1 cellular context compared by ENCODE assay signal in the genomic region with DNA sequence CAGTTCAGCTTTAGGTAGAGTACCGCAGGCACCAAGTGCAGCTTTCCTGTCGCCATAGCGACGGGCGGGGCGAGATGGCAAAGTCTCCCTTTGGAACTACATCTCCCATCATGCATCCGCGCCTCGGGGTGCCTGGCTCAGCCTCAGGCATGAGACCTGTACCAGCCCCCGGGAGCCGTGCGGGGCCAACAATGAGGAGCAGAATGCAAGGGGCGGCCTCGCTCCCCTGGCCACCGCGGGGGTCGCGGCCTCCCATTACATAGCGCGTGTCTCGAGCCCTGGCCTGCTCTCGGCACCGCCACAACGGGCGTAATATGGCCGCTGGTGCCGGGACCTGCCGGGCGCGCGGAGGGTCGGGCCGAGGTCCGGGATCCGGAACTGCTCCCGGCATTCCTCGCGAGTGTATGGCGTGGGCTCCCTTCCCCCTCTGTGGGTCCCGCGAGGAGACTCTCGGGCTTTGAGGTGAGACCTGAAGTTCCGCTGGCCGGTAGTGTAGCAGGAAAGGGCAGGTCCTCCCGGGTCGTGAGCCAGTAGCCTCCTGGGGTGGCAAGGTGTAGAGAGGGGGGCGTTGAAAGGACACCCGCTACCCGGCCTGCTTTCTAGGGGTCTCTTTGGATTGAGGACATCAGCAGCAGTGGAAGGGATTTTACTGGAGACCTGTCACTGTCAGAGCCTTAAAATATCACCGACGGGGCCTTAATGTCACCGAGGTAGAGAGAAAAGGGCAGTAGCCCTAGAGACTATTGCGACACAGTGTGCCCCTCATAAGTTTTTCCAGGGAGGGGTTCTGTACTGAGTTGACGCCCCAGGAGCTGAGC.
TF ChIP-seq lines count a peak whose summit lies in the region.

A gene with protein sequence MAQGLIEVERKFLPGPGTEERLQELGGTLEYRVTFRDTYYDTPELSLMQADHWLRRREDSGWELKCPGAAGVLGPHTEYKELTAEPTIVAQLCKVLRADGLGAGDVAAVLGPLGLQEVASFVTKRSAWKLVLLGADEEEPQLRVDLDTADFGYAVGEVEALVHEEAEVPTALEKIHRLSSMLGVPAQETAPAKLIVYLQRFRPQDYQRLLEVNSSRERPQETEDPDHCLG (plus strand): TSS at position 390 of the 818 bp plus-strand sequence. CDS start 487 bp downstream, outside the sequence.

TF ChIP-seq in K562, 482 proteins besides CTCF, POLR2A, EP300 and RAD21 (continues in another document):
- TF ChIP-seq, protein P1, sequence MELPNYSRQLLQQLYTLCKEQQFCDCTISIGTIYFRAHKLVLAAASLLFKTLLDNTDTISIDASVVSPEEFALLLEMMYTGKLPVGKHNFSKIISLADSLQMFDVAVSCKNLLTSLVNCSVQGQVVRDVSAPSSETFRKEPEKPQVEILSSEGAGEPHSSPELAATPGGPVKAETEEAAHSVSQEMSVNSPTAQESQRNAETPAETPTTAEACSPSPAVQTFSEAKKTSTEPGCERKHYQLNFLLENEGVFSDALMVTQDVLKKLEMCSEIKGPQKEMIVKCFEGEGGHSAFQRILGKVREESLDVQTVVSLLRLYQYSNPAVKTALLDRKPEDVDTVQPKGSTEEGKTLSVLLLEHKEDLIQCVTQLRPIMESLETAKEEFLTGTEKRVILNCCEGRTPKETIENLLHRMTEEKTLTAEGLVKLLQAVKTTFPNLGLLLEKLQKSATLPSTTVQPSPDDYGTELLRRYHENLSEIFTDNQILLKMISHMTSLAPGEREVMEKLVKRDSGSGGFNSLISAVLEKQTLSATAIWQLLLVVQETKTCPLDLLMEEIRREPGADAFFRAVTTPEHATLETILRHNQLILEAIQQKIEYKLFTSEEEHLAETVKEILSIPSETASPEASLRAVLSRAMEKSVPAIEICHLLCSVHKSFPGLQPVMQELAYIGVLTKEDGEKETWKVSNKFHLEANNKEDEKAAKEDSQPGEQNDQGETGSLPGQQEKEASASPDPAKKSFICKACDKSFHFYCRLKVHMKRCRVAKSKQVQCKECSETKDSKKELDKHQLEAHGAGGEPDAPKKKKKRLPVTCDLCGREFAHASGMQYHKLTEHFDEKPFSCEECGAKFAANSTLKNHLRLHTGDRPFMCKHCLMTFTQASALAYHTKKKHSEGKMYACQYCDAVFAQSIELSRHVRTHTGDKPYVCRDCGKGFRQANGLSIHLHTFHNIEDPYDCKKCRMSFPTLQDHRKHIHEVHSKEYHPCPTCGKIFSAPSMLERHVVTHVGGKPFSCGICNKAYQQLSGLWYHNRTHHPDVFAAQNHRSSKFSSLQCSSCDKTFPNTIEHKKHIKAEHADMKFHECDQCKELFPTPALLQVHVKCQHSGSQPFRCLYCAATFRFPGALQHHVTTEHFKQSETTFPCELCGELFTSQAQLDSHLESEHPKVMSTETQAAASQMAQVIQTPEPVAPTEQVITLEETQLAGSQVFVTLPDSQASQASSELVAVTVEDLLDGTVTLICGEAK (IDR thresholded peaks at IDR 0.05), result peak; percentile 61; the same call in 1 of the 2 replicates
- TF ChIP-seq, protein P1 (CRISPR knock-in tag; IDR thresholded peaks at IDR 0.05), result no peak
- TF ChIP-seq ZNF133 (CRISPR knock-in tag; IDR thresholded peaks at IDR 0.05) (no peak), DIDO1 (tag; IDR thresholded peaks at IDR 0.05; ENCODE audit: low read depth) (0 out of 2 replicates have a peak, but pooled peaks have one; percentile 42), HSF4 (CRISPR knock-in tag; IDR thresholded peaks at IDR 0.05; ENCODE audit: borderline replicate concordance) (no peak), TCF7 (IDR thresholded peaks at IDR 0.05; ENCODE audit: borderline replicate concordance) (no peak), NRF1 (conservative IDR thresholded peaks at IDR 0.05 in 1 of 2, IDR thresholded peaks at IDR 0.05 in 1 of 2) (peak; percentile 40 to 51; a peak in 2 of 4 replicates), L3MBTL2 (IDR thresholded peaks at IDR 0.05) (peak; percentile 34), ZNF764 (CRISPR knock-in tag; IDR thresholded peaks at IDR 0.05; ENCODE audit: low read depth) (no peak), PHF8 (IDR thresholded peaks at IDR 0.05; ENCODE audit: borderline replicate concordance, low read length) (peak; percentile 78; the same call in 1 of the 2 replicates), KLF13 (tag; IDR thresholded peaks at IDR 0.05; ENCODE audit: borderline replicate concordance, low read depth) (0 out of 2 replicates have a peak, but pooled peaks have one; percentile 38), RAD51 (IDR thresholded peaks at IDR 0.05; ENCODE audit: borderline replicate concordance, low read depth) (0 out of 2 replicates have a peak, but pooled peaks have one; percentile 8), BDP1 (IDR thresholded peaks at IDR 0.05; ENCODE audit: insufficient read depth, insufficient read length) (no peak), MBD2 (IDR thresholded peaks at IDR 0.05; ENCODE audit: borderline replicate concordance, low read depth) (0 out of 2 replicates have a peak, but pooled peaks have one; percentile 57), SIRT6 (IDR thresholded peaks at IDR 0.05; ENCODE audit: low read depth, low read length) (no peak), MTA3 (IDR thresholded peaks at IDR 0.05; ENCODE audit: borderline replicate concordance) (peak; percentile 48; the same call in 1 of the 2 replicates), TFAM (CRISPR knock-in tag; conservative IDR thresholded peaks at IDR 0.05) (no peak), NFE2 (IDR thresholded peaks at IDR 0.05; ENCODE audit: low read depth) (no peak), NCOA1 (IDR thresholded peaks at IDR 0.05; ENCODE audit: low read depth) (no peak), ZNF165 (CRISPR knock-in tag; IDR thresholded peaks at IDR 0.05; ENCODE audit: borderline replicate concordance) (0 out of 2 replicates have a peak, but pooled peaks have one; percentile 28), NR2C2 (CRISPR knock-in tag; IDR thresholded peaks at IDR 0.05) (no peak), NR2C2 (tag; IDR thresholded peaks at IDR 0.05) (peak; percentile 89), FOXJ2 (tag; IDR thresholded peaks at IDR 0.05) (peak; percentile 88), NR2F6 (CRISPR knock-in tag; IDR thresholded peaks at IDR 0.05) (no peak), HDAC1 (IDR thresholded peaks at IDR 0.05) (peak in 1 of 2 experiments; percentile 59; a peak in 1 of 4 replicates), POU5F1 (IDR thresholded peaks at IDR 0.05; ENCODE audit: borderline replicate concordance, low read depth, low read length, partially characterized antibody) (no peak), ASH1L (IDR thresholded peaks at IDR 0.05; ENCODE audit: borderline replicate concordance, low read depth, partially characterized antibody) (no peak), ESRRA (IDR thresholded peaks at IDR 0.05; ENCODE audit: borderline replicate concordance, low read depth) (peak; percentile 33; the same call in 1 of the 2 replicates), C11orf30 (IDR thresholded peaks at IDR 0.05; ENCODE audit: low read depth) (peak; percentile 36; the same call in 1 of the 2 replicates), MAZ (CRISPR knock-in tag; conservative IDR thresholded peaks at IDR 0.05 in 1 of 2, IDR thresholded peaks at IDR 0.05 in 1 of 2) (peak; percentile 69 to 70), NEUROD1 (IDR thresholded peaks at IDR 0.05; ENCODE audit: borderline replicate concordance, low read depth, low read length, partially characterized antibody) (peak; percentile 35), SUPT5H (IDR thresholded peaks at IDR 0.05) (peak; percentile 66), HNRNPK (IDR thresholded peaks at IDR 0.05; ENCODE audit: low read depth, low read length, poor library complexity, severe bottlenecking) (no peak), CHD2 (IDR thresholded peaks at IDR 0.05; ENCODE audit: low read depth, low read length) (peak; percentile 91)
- TF ChIP-seq, protein P2, sequence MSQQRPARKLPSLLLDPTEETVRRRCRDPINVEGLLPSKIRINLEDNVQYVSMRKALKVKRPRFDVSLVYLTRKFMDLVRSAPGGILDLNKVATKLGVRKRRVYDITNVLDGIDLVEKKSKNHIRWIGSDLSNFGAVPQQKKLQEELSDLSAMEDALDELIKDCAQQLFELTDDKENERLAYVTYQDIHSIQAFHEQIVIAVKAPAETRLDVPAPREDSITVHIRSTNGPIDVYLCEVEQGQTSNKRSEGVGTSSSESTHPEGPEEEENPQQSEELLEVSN (IDR thresholded peaks at IDR 0.05; ENCODE audit: borderline replicate concordance in 1 of 2, extremely low read depth in 1 of 2, insufficient read depth in 1 of 2, insufficient read length in 1 of 2, low read depth in 1 of 2, low read length in 1 of 2, poor library complexity in 1 of 2, severe bottlenecking in 1 of 2), result peak; percentile 15 to 17
- TF ChIP-seq, protein P3, sequence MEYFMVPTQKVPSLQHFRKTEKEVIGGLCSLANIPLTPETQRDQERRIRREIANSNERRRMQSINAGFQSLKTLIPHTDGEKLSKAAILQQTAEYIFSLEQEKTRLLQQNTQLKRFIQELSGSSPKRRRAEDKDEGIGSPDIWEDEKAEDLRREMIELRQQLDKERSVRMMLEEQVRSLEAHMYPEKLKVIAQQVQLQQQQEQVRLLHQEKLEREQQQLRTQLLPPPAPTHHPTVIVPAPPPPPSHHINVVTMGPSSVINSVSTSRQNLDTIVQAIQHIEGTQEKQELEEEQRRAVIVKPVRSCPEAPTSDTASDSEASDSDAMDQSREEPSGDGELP (CRISPR knock-in tag; IDR thresholded peaks at IDR 0.05; ENCODE audit: borderline replicate concordance), result peak; percentile 51; the same call in 1 of the 2 replicates
- TF ChIP-seq, protein P4, sequence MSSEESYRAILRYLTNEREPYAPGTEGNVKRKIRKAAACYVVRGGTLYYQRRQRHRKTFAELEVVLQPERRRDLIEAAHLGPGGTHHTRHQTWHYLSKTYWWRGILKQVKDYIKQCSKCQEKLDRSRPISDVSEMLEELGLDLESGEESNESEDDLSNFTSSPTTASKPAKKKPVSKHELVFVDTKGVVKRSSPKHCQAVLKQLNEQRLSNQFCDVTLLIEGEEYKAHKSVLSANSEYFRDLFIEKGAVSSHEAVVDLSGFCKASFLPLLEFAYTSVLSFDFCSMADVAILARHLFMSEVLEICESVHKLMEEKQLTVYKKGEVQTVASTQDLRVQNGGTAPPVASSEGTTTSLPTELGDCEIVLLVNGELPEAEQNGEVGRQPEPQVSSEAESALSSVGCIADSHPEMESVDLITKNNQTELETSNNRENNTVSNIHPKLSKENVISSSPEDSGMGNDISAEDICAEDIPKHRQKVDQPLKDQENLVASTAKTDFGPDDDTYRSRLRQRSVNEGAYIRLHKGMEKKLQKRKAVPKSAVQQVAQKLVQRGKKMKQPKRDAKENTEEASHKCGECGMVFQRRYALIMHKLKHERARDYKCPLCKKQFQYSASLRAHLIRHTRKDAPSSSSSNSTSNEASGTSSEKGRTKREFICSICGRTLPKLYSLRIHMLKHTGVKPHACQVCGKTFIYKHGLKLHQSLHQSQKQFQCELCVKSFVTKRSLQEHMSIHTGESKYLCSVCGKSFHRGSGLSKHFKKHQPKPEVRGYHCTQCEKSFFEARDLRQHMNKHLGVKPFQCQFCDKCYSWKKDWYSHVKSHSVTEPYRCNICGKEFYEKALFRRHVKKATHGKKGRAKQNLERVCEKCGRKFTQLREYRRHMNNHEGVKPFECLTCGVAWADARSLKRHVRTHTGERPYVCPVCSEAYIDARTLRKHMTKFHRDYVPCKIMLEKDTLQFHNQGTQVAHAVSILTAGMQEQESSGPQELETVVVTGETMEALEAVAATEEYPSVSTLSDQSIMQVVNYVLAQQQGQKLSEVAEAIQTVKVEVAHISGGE (CRISPR knock-in tag; IDR thresholded peaks at IDR 0.05), result peak in 1 of 3 experiments; percentile 94; a peak in 3 of 6 replicates
- TF ChIP-seq, protein P5, sequence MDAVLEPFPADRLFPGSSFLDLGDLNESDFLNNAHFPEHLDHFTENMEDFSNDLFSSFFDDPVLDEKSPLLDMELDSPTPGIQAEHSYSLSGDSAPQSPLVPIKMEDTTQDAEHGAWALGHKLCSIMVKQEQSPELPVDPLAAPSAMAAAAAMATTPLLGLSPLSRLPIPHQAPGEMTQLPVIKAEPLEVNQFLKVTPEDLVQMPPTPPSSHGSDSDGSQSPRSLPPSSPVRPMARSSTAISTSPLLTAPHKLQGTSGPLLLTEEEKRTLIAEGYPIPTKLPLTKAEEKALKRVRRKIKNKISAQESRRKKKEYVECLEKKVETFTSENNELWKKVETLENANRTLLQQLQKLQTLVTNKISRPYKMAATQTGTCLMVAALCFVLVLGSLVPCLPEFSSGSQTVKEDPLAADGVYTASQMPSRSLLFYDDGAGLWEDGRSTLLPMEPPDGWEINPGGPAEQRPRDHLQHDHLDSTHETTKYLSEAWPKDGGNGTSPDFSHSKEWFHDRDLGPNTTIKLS (IDR thresholded peaks at IDR 0.05; ENCODE audit: borderline replicate concordance, low read depth), result peak; percentile 86; the same call in 1 of the 2 replicates
- TF ChIP-seq, protein P6, sequence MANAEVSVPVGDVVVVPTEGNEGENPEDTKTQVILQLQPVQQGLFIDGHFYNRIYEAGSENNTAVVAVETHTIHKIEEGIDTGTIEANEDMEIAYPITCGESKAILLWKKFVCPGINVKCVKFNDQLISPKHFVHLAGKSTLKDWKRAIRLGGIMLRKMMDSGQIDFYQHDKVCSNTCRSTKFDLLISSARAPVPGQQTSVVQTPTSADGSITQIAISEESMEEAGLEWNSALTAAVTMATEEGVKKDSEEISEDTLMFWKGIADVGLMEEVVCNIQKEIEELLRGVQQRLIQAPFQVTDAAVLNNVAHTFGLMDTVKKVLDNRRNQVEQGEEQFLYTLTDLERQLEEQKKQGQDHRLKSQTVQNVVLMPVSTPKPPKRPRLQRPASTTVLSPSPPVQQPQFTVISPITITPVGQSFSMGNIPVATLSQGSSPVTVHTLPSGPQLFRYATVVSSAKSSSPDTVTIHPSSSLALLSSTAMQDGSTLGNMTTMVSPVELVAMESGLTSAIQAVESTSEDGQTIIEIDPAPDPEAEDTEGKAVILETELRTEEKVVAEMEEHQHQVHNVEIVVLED (CRISPR knock-in tag; IDR thresholded peaks at IDR 0.05), result 0 out of 2 replicates have a peak, but pooled peaks have one; percentile 11
